9 cellular contexts compared by ENCODE assay signal in the genomic region with DNA sequence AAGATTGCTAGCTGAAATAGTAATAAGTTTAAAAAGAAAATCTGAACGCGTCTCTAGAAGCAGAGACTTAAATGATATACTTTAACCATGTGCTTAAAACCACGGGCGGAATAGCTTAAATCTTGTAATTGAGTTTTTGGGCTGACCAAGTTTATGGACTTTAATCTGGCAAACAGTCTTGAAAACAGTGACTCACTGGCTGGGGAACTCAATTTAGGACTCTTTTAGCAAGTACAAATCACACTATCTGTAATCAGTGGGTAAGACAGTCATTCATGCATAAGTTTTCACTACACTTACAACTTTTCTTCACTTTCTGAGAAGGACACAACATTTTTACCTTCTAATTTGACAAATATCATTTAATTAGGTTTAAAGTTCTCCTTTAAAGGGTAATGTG. TPM values are rescaled to one million over a fixed set of nuclear protein-coding genes. Genes with fewer than 3 reads are reported as not detected.
DNase-seq lines count a peak whose midpoint lies in the region; TF ChIP-seq lines count a peak whose summit lies in the region.
"Had no signal": no experiment of that assay in that cellular context is flagged by ENCODE, and none has a peak within 500 bp of the region (broad histone marks: within the 10 kb centered on the region; RNA-seq: fewer than 3 reads in every experiment).

No MANE protein-coding gene starts in this region.

- dilution Hi-C loops in mammary epithelial cell (cut with HindIII; ENCODE audit: low sequenced_read_pairs) = no loop called here

- intact Hi-C loops in mammary epithelial cell (cut with micrococcal nuclease) = no loop called here

- TSS peak; percentile 6 for BruUV-seq in mammary epithelial cell (replicated peaks; lab: Mats Ljungman, UMichigan)

- no peak for DNase-seq in activated naive CD8-positive, alpha-beta T cell treated with anti-CD3 and anti-CD28 coated beads for 36 hours
- DNase-seq in mammary epithelial cell (peak; percentile 28), type B pancreatic cell (ENCODE audit: extremely low spot score, unreplicated experiment) (no peak), GM13977 (ENCODE audit: low spot score) (no peak), activated gamma-delta T cell (lab: John Stamatoyannopoulos, UW) (no peak), SJCRH30 (no peak)

- H3K4me1 ChIP-seq in mammary epithelial cell (ENCODE audit: insufficient read depth, low read length) (peaks cover 3% of the 10 kb centered on the region), liver (ENCODE audit: control insufficient read depth in 4 of 4, insufficient read depth in 4 of 4, low read length in 3 of 4) (peaks cover 1 to 11% (median 6%) of the 10 kb centered on the region in 4 donors), SJCRH30 (no peaks in the 10 kb centered on the region)

- H3K79me2 ChIP-seq in mammary epithelial cell (ENCODE audit: insufficient read depth, low read length) = no peaks in the 10 kb centered on the region

- peaks cover 16% of the 10 kb centered on the region for H3K4me1 Mint-ChIP-seq in activated naive CD8-positive, alpha-beta T cell (ENCODE audit: low read depth)
- peaks cover 14% of the 10 kb centered on the region for H3K4me1 Mint-ChIP-seq in activated naive CD8-positive, alpha-beta T cell treated with anti-CD3 and anti-CD28 coated beads for 36 hours
- peaks cover 14% of the 10 kb centered on the region for H3K4me1 Mint-ChIP-seq in type B pancreatic cell (ENCODE audit: unreplicated experiment)

- H3K27me3 Mint-ChIP-seq in activated naive CD8-positive, alpha-beta T cell = no peaks in the 10 kb centered on the region
- no peaks in the 10 kb centered on the region for H3K27me3 Mint-ChIP-seq in activated naive CD8-positive, alpha-beta T cell treated with anti-CD3 and anti-CD28 coated beads for 36 hours
- peaks cover 37% of the 10 kb centered on the region for H3K27me3 Mint-ChIP-seq in type B pancreatic cell

- H4K20me1 ChIP-seq in mammary epithelial cell (ENCODE audit: insufficient read depth, low read length) = no peaks in the 10 kb centered on the region

- no peaks in the 10 kb centered on the region for H3K27me3 ChIP-seq in mammary epithelial cell (ENCODE audit: insufficient read depth, low read length)
- H3K27me3 ChIP-seq in liver (ENCODE audit: control insufficient read depth in 4 of 4, insufficient read depth in 4 of 4, low read length in 3 of 4) = no peaks in the 10 kb centered on the region
- H3K27me3 ChIP-seq in SJCRH30 = no peaks in the 10 kb centered on the region

- TF ChIP-seq CTCF in mammary epithelial cell (conservative IDR thresholded peaks at IDR 0.05 in 1 of 2, IDR thresholded peaks at IDR 0.05 in 1 of 2; ENCODE audit: extremely low read depth in 1 of 2, insufficient read depth in 1 of 2, low read depth in 1 of 2, low read length in 2 of 2) (no peak), liver (IDR thresholded peaks at IDR 0.05; ENCODE audit: low read depth, low read length, missing input control) (no peak), type B pancreatic cell (conservative IDR thresholded peaks at IDR 0.05) (no peak), GM13977 (IDR thresholded peaks at IDR 0.05; ENCODE audit: extremely low read depth, insufficient read depth, missing control alignments) (no peak)

- H3K9me3 Mint-ChIP-seq in activated naive CD8-positive, alpha-beta T cell (ENCODE audit: low read depth) = no peaks in the 10 kb centered on the region
- peaks cover 3% of the 10 kb centered on the region for H3K9me3 Mint-ChIP-seq in activated naive CD8-positive, alpha-beta T cell treated with anti-CD3 and anti-CD28 coated beads for 36 hours
- peaks cover 8% of the 10 kb centered on the region for H3K9me3 Mint-ChIP-seq in type B pancreatic cell

- H3K36me3 ChIP-seq in mammary epithelial cell (ENCODE audit: insufficient read depth, low read length) = peaks cover 7% of the 10 kb centered on the region
- H3K36me3 ChIP-seq in liver (ENCODE audit: control insufficient read depth in 4 of 4, insufficient read depth in 3 of 4, low read depth in 1 of 4, low read length in 3 of 4) = peaks cover 0 to 15% (median 13%) of the 10 kb centered on the region in 4 donors
- peaks cover 18% of the 10 kb centered on the region for H3K36me3 ChIP-seq in SJCRH30

- no peak overlapping the region for H3K4me2 ChIP-seq in mammary epithelial cell (ENCODE audit: insufficient read depth, low read depth, low read length)

- no peak overlapping the region for H2AFZ ChIP-seq in mammary epithelial cell (ENCODE audit: low read depth, low read length)

- H3K9me3 ChIP-seq in mammary epithelial cell (replicated peaks; ENCODE audit: insufficient read depth, low read length) = peaks cover 10% of the 10 kb centered on the region
- H3K9me3 ChIP-seq in liver (ENCODE audit: control insufficient read depth in 4 of 4, low read length in 3 of 4) = no peaks in the 10 kb centered on the region
- H3K9me3 ChIP-seq in SJCRH30 (replicated peaks) = no peaks in the 10 kb centered on the region; the same call in 1 of the 2 replicates

- in situ Hi-C loops in mammary epithelial cell (cut with MboI; ENCODE audit: low sequenced_read_pairs in 2 of 2) (no loop called here), GM13977 (cut with MboI; ENCODE audit: low pct_unique_long_range_greater_than_20kb, low sequenced_read_pairs, unreplicated experiment) (no loop called here)

- H3K9ac ChIP-seq in mammary epithelial cell (ENCODE audit: insufficient read depth, low read length) (no peak overlapping the region), liver (ENCODE audit: low read depth in 1 of 2, low read length in 2 of 2) (peak overlapping the region; percentile 66)

- 91% methylated on average over 4 of the region's 4 CpGs for WGBS in mammary epithelial cell (ENCODE audit: low coverage, missing lambda C conversion rate)
- 21% methylated on average over 4 of the region's 4 CpGs for WGBS in liver

- H3K4me3 ChIP-seq in mammary epithelial cell (replicated peaks in 1 of 3; ENCODE audit: insufficient read depth in 1 of 3, low read depth in 2 of 3, low read length in 3 of 3) = no peak overlapping the region
- H3K4me3 ChIP-seq in liver (ENCODE audit: low read depth in 1 of 3, low read length in 3 of 3) = peak overlapping the region in 2 of 3 donors; percentile 9 to 67
- no peak overlapping the region for H3K4me3 ChIP-seq in SJCRH30

- peaks cover 17% of the 10 kb centered on the region for H3K36me3 Mint-ChIP-seq in activated naive CD8-positive, alpha-beta T cell
- peaks cover 22% of the 10 kb centered on the region for H3K36me3 Mint-ChIP-seq in activated naive CD8-positive, alpha-beta T cell treated with anti-CD3 and anti-CD28 coated beads for 36 hours
- peaks cover 38% of the 10 kb centered on the region for H3K36me3 Mint-ChIP-seq in type B pancreatic cell

- CTCF ChIA-PET in mammary epithelial cell (lab: Charles Lee; ENCODE audit: low non-redundant PET) = no interaction called here

- H3K4me3 Mint-ChIP-seq in activated naive CD8-positive, alpha-beta T cell = peak overlapping the region; percentile 79
- H3K4me3 Mint-ChIP-seq in activated naive CD8-positive, alpha-beta T cell treated with anti-CD3 and anti-CD28 coated beads for 36 hours = no peak overlapping the region
- H3K4me3 Mint-ChIP-seq in type B pancreatic cell = peak overlapping the region; percentile 24

- no peak overlapping the region for H3K27ac Mint-ChIP-seq in activated naive CD8-positive, alpha-beta T cell
- H3K27ac Mint-ChIP-seq in activated naive CD8-positive, alpha-beta T cell treated with anti-CD3 and anti-CD28 coated beads for 36 hours = no peak overlapping the region
- no peak overlapping the region for H3K27ac Mint-ChIP-seq in type B pancreatic cell
- H3K27ac Mint-ChIP-seq: activated CD8-positive, alpha-beta memory T cell treated with anti-CD3 and anti-CD28 coated beads, Interleukin-2, amount 10 ng/mL, durations not matched to agents 7 days and 5 days had no signal

- TF ChIP-seq RAD21 in liver (IDR thresholded peaks at IDR 0.05) = no peak

- H3K27ac ChIP-seq in mammary epithelial cell (ENCODE audit: insufficient read depth, low read depth, low read length) = no peak overlapping the region
- H3K27ac ChIP-seq in liver (ENCODE audit: low read depth in 1 of 2, low read length in 2 of 2) = peak overlapping the region; percentile 83
- H3K27ac ChIP-seq in SJCRH30 = no peak overlapping the region

RNA-seq across cellular contexts. Expression of a gene that starts 26.8 kb away (rescaled TPM):
- 1 to 10 TPM; 4.7 to 5.5 TPM for total RNA-seq in activated naive CD8-positive, alpha-beta T cell treated with anti-CD3 and anti-CD28 coated beads for 36 hours
- total RNA-seq in mammary epithelial cell = 10 to 100 TPM in 1 of 2 donors, 1 to 10 TPM in 1; 7.4 to 18.5 TPM
- 4.3 TPM for polyA plus RNA-seq in mammary epithelial cell
- polyA minus RNA-seq in mammary epithelial cell = 3.7 TPM
- total RNA-seq in liver = 1 to 10 TPM; 7.6 to 9.6 TPM
- 1 to 10 TPM; 3.2 to 3.3 TPM for polyA plus RNA-seq in liver
- total RNA-seq in type B pancreatic cell (ENCODE audit: low replicate concordance) = 21.6 and 26.1 TPM in 2 replicates
- total RNA-seq in SJCRH30 (2014; rRNA removed; shearing (Covaris generic)) = 11.8 and 13.4 TPM in 2 replicates

RNA-seq across cellular contexts. Expression of a gene that starts 46.6 kb away (rescaled TPM):
- 1 to 10 TPM; 3.4 to 4.3 TPM for total RNA-seq in activated naive CD8-positive, alpha-beta T cell treated with anti-CD3 and anti-CD28 coated beads for 36 hours
- total RNA-seq in mammary epithelial cell = 10 to 100 TPM in 1 of 2 donors, 1 to 10 TPM in 1; 9.8 to 12.0 TPM
- 24.4 TPM for polyA plus RNA-seq in mammary epithelial cell
- 44.7 TPM for polyA minus RNA-seq in mammary epithelial cell
- total RNA-seq in liver = 10 to 100 TPM; 20.7 to 30.5 TPM
- polyA plus RNA-seq in liver = 10 to 100 TPM; 18.6 to 26.9 TPM
- 3.2 and 6.0 TPM in 2 replicates for total RNA-seq in type B pancreatic cell (ENCODE audit: low replicate concordance)
- 0.75 and 2.4 TPM in 2 replicates for total RNA-seq in SJCRH30 (2014; rRNA removed; shearing (Covaris generic))

Comparison
In these comparisons a context has a peak if more than half of its experiments do, and no peak if none do; other contexts are left out.
1. H3K27ac ChIP-seq: peak in liver (2 of 2); none in mammary epithelial cell (single experiment) and SJCRH30 (single experiment).
2. H3K4me3 ChIP-seq: peak in liver (2 of 3); none in mammary epithelial cell (0 of 3) and SJCRH30 (single experiment).